Comparison of ENCODE assay signal across 1 cellular context in the genomic region with DNA sequence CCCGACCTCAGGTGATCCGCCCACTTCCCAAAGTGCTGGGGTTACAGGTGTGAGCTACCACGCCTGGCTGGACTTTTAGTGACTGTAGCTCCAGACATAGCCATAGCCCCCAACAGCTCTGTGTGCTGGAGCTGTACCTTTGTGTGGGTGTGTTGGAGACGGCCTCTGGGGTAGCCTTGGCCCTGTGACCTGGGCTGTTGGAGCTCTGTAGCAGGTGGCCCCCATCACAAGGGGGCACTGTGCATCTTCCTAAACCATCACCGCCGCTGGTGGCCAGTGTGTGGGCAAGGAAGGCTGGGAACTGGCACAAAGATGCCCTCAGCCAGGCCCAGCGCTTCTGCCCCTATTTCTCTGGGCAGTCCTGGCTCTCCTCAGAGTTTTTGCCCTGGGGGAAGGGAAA.
A peak's percentile ranks its signal among the peaks of the same experiment; 100 is the strongest.
TF ChIP-seq lines count a peak whose summit lies in the region.

No MANE protein-coding gene starts in this region.

TF ChIP-seq in GM12878, 131 proteins besides CTCF, POLR2A, EP300 and RAD21:
- TF ChIP-seq ZNF217 (IDR thresholded peaks at IDR 0.05) (0 out of 2 replicates have a peak, but pooled peaks have one; percentile 43), BHLHE40 (IDR thresholded peaks at IDR 0.05; ENCODE audit: borderline replicate concordance in 1 of 2, low read depth in 2 of 2, low read length in 1 of 2) (peak in 1 of 2 experiments; percentile 13; a peak in 1 of 4 replicates), NRF1 (conservative IDR thresholded peaks at IDR 0.05; ENCODE audit: low read depth, low read length) (no peak), NR2F1 (conservative IDR thresholded peaks at IDR 0.05) (peak; percentile 86), KDM1A (IDR thresholded peaks at IDR 0.05; ENCODE audit: borderline replicate concordance) (no peak), YY1 (IDR thresholded peaks at IDR 0.05; ENCODE audit: low read depth, low read length) (peak; percentile 18; the same call in 1 of the 2 replicates), LARP7 (IDR thresholded peaks at IDR 0.05) (0 out of 2 replicates have a peak, but pooled peaks have one; percentile 46), SMC3 (IDR thresholded peaks at IDR 0.05; ENCODE audit: borderline replicate concordance, low read length) (peak; percentile 91), RB1 (IDR thresholded peaks at IDR 0.05; ENCODE audit: borderline replicate concordance) (peak; percentile 38; the same call in 1 of the 2 replicates), SMAD1 (IDR thresholded peaks at IDR 0.05; ENCODE audit: low read depth, partially characterized antibody) (no peak), SRF (IDR thresholded peaks at IDR 0.05; ENCODE audit: low read depth in 2 of 2, low read length in 2 of 2) (no peak), SMARCA5 (IDR thresholded peaks at IDR 0.05) (0 out of 2 replicates have a peak, but pooled peaks have one; percentile 35), PAX8 (IDR thresholded peaks at IDR 0.05) (no peak), GATAD2B (conservative IDR thresholded peaks at IDR 0.05; ENCODE audit: low read depth) (no peak)
- TF ChIP-seq, protein P1, sequence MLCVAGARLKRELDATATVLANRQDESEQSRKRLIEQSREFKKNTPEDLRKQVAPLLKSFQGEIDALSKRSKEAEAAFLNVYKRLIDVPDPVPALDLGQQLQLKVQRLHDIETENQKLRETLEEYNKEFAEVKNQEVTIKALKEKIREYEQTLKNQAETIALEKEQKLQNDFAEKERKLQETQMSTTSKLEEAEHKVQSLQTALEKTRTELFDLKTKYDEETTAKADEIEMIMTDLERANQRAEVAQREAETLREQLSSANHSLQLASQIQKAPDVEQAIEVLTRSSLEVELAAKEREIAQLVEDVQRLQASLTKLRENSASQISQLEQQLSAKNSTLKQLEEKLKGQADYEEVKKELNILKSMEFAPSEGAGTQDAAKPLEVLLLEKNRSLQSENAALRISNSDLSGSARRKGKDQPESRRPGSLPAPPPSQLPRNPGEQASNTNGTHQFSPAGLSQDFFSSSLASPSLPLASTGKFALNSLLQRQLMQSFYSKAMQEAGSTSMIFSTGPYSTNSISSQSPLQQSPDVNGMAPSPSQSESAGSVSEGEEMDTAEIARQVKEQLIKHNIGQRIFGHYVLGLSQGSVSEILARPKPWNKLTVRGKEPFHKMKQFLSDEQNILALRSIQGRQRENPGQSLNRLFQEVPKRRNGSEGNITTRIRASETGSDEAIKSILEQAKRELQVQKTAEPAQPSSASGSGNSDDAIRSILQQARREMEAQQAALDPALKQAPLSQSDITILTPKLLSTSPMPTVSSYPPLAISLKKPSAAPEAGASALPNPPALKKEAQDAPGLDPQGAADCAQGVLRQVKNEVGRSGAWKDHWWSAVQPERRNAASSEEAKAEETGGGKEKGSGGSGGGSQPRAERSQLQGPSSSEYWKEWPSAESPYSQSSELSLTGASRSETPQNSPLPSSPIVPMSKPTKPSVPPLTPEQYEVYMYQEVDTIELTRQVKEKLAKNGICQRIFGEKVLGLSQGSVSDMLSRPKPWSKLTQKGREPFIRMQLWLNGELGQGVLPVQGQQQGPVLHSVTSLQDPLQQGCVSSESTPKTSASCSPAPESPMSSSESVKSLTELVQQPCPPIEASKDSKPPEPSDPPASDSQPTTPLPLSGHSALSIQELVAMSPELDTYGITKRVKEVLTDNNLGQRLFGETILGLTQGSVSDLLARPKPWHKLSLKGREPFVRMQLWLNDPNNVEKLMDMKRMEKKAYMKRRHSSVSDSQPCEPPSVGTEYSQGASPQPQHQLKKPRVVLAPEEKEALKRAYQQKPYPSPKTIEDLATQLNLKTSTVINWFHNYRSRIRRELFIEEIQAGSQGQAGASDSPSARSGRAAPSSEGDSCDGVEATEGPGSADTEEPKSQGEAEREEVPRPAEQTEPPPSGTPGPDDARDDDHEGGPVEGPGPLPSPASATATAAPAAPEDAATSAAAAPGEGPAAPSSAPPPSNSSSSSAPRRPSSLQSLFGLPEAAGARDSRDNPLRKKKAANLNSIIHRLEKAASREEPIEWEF (IDR thresholded peaks at IDR 0.05; ENCODE audit: insufficient replicate concordance, low read depth, low read length): no peak
- TF ChIP-seq, protein P2, sequence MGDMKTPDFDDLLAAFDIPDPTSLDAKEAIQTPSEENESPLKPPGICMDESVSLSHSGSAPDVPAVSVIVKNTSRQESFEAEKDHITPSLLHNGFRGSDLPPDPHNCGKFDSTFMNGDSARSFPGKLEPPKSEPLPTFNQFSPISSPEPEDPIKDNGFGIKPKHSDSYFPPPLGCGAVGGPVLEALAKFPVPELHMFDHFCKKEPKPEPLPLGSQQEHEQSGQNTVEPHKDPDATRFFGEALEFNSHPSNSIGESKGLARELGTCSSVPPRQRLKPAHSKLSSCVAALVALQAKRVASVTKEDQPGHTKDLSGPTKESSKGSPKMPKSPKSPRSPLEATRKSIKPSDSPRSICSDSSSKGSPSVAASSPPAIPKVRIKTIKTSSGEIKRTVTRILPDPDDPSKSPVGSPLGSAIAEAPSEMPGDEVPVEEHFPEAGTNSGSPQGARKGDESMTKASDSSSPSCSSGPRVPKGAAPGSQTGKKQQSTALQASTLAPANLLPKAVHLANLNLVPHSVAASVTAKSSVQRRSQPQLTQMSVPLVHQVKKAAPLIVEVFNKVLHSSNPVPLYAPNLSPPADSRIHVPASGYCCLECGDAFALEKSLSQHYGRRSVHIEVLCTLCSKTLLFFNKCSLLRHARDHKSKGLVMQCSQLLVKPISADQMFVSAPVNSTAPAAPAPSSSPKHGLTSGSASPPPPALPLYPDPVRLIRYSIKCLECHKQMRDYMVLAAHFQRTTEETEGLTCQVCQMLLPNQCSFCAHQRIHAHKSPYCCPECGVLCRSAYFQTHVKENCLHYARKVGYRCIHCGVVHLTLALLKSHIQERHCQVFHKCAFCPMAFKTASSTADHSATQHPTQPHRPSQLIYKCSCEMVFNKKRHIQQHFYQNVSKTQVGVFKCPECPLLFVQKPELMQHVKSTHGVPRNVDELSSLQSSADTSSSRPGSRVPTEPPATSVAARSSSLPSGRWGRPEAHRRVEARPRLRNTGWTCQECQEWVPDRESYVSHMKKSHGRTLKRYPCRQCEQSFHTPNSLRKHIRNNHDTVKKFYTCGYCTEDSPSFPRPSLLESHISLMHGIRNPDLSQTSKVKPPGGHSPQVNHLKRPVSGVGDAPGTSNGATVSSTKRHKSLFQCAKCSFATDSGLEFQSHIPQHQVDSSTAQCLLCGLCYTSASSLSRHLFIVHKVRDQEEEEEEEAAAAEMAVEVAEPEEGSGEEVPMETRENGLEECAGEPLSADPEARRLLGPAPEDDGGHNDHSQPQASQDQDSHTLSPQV (IDR thresholded peaks at IDR 0.05): no peak
